9 cellular contexts compared by ENCODE assay signal in genomic region chr1:46442317-46443161, GRCh38. TPM values are rescaled to one million over a fixed set of nuclear protein-coding genes. Genes with fewer than 3 reads are reported as not detected.
DNase-seq lines count a peak whose midpoint lies in the region; ATAC-seq and TF ChIP-seq lines count a peak whose summit lies in the region.
"Had no signal": no experiment of that assay in that cellular context is flagged by ENCODE, and none has a peak within 500 bp of the region (broad histone marks: within the 10 kb centered on the region; RNA-seq: fewer than 3 reads in every experiment).

No MANE protein-coding gene starts in this region.

- H3K36me3 ChIP-seq in Caco-2 (ENCODE audit: control insufficient read depth, insufficient read depth, low read length): no peaks in the 10 kb centered on the region
- no peaks in the 10 kb centered on the region for H3K36me3 ChIP-seq in parathyroid adenoma (ENCODE audit: control insufficient read depth, insufficient read depth, low read length)
- no peaks in the 10 kb centered on the region for H3K36me3 ChIP-seq in tibial nerve

- peaks cover 5% of the 10 kb centered on the region for H3K4me1 Mint-ChIP-seq in Caco-2 (ENCODE audit: low read depth, unreplicated experiment)

- DNase-seq in Caco-2: peak; percentile 77 to 81
- peak; percentile 63 for DNase-seq in Jurkat, Clone E6-1 (ENCODE audit: low read depth, low spot score)
- peak; percentile 94 for DNase-seq in SK-MEL-5 (ENCODE audit: low read depth, low spot score)
- peak; percentile 66 for DNase-seq in activated naive CD4-positive, alpha-beta T cell treated with anti-CD3 and anti-CD28 coated beads, Interleukin-2, amount 50 U/mL, for 16 hours
- peak; percentile 30 to 88 (median 72) for DNase-seq in head of caudate nucleus
- DNase-seq in tibial nerve (ENCODE audit: low spot score in 2 of 2): peak; percentile 51 to 83

- intact Hi-C loops in Caco-2 (cut with micrococcal nuclease; ENCODE audit: unreplicated experiment): no loop called here
- intact Hi-C loops in head of caudate nucleus (cut with DNase I): loop anchor here (5.0 to 10.0 kb wide), 2 partner anchors 85 to 282 kb away; no protein-coding TSS in a partner anchor

- peak overlapping the region; percentile 69 for H2AFZ ChIP-seq in parathyroid adenoma

- H3K4me1 ChIP-seq in Caco-2 (0 out of 2 replicates have a peak, but pooled peaks cover 4% of the 10 kb centered on the region), parathyroid adenoma (peaks cover 5% of the 10 kb centered on the region), tibial nerve (peaks cover 0 to 14% (median 2%) of the 10 kb centered on the region in 4 donors)

- ATAC-seq in GM21390 (IDR thresholded peaks at IDR 0.05; ENCODE audit: unreplicated experiment): peak; percentile 73

- H3K4me3 ChIP-seq in Caco-2 (ENCODE audit: low read depth, low read length): peak overlapping the region; percentile 18; the same call in 1 of the 2 replicates
- peak overlapping the region; percentile 48 for H3K4me3 ChIP-seq in Jurkat, Clone E6-1 (ENCODE audit: low read length)
- H3K4me3 ChIP-seq in parathyroid adenoma (ENCODE audit: low read depth, low read length): peak overlapping the region; percentile 31
- peak overlapping the region in 2 of 4 donors; percentile 35 for H3K4me3 ChIP-seq in tibial nerve

- peak overlapping the region; percentile 77 for H3K27ac Mint-ChIP-seq in Caco-2 (ENCODE audit: unreplicated experiment)

- no peaks in the 10 kb centered on the region for H3K79me2 ChIP-seq in parathyroid adenoma

- TF ChIP-seq EP300 in tibial nerve (IDR thresholded peaks at IDR 0.05): no peak

- H3K9me3 ChIP-seq in Caco-2 (no peaks in the 10 kb centered on the region), parathyroid adenoma (ENCODE audit: control insufficient read depth, low read length) (no peaks in the 10 kb centered on the region), tibial nerve (no peaks in the 10 kb centered on the region)

- in situ Hi-C loops in SK-MEL-5 (cut with HindIII; ENCODE audit: low pct_unique_long_range_greater_than_20kb, low sequenced_read_pairs): no loop called here

- BruUV-seq in Caco-2 (replicated peaks; lab: Mats Ljungman, UMichigan): no TSS peak

- H3K9me3 Mint-ChIP-seq in Caco-2 (ENCODE audit: unreplicated experiment): no peaks in the 10 kb centered on the region

- H3K4me3 Mint-ChIP-seq in Caco-2 (ENCODE audit: unreplicated experiment): peak overlapping the region; percentile 62

- no peak for TF ChIP-seq POLR2A in tibial nerve (IDR thresholded peaks at IDR 0.05)

- H3K27me3 ChIP-seq in Caco-2 (replicated peaks; ENCODE audit: control insufficient read depth, insufficient read depth, low read length) (no peaks in the 10 kb centered on the region), parathyroid adenoma (ENCODE audit: control insufficient read depth, insufficient read depth, low read length) (no peaks in the 10 kb centered on the region), tibial nerve (peaks cover 0 to 14% of the 10 kb centered on the region in 2 donors)

- CTCF ChIA-PET in Caco-2 (lab: Charles Lee): no interaction called here

- H3K36me3 Mint-ChIP-seq in Caco-2 (ENCODE audit: insufficient read depth, unreplicated experiment): no peaks in the 10 kb centered on the region

- peak overlapping the region; percentile 55 for H3K4me2 ChIP-seq in parathyroid adenoma (ENCODE audit: low read length)

- 12 to 13% methylated on average over 24 to 25 of the region's 25 CpGs for WGBS in tibial nerve, 2 donors

- H3K27me3 Mint-ChIP-seq in Caco-2 (ENCODE audit: insufficient read depth, unreplicated experiment): peaks cover 4% of the 10 kb centered on the region

- no peak overlapping the region for H3K9ac ChIP-seq in parathyroid adenoma

- no peak overlapping the region for H3K27ac ChIP-seq in parathyroid adenoma
- no peak overlapping the region for H3K27ac ChIP-seq in tibial nerve
- H3K27ac ChIP-seq: skin epidermis had no signal

- POLR2A ChIA-PET in Caco-2 (lab: Charles Lee): no interaction called here

- peak; percentile 73 to 75 for TF ChIP-seq CTCF in Caco-2 (IDR thresholded peaks at IDR 0.05; ENCODE audit: insufficient read depth in 1 of 2, low read depth in 1 of 2, low read length in 1 of 2, severe bottlenecking in 1 of 2, unreplicated experiment in 1 of 2)
- TF ChIP-seq CTCF in parathyroid adenoma (IDR thresholded peaks at IDR 0.05): peak; percentile 86
- TF ChIP-seq CTCF in tibial nerve (IDR thresholded peaks at IDR 0.05): peak; percentile 76 to 93 (median 89)

RNA-seq across cellular contexts. Expression of gene DMBX1, which starts 47.1 kb away (rescaled TPM):
- total RNA-seq in Caco-2 (2022) (0.16 TPM in 1 of 2 replicates, not detected in the other), tibial nerve (not detected)
- 0.60 TPM for polyA plus RNA-seq in Jurkat, Clone E6-1 (2012; ENCODE audit: insufficient read depth, insufficient read length)
- 0.03 TPM in 1 of 2 replicates, not detected in the other for total RNA-seq in SK-MEL-5 (2014; rRNA removed; shearing (Covaris generic))
- polyA plus RNA-seq in SK-MEL-5 (2015; cell fraction: cytosol; rRNA removed): 0.64 and 0.70 TPM in 2 replicates
- polyA plus RNA-seq in SK-MEL-5 (2015; cell fraction: nucleus; rRNA removed): 0.07 and 0.23 TPM in 2 replicates

RNA-seq across cellular contexts. Expression of gene FAAH, which starts 48.4 kb away (rescaled TPM):
- total RNA-seq in Caco-2 (2022): 29.1 and 30.9 TPM in 2 replicates
- polyA plus RNA-seq in Jurkat, Clone E6-1 (2012; ENCODE audit: insufficient read depth, insufficient read length): 3.6 TPM
- total RNA-seq in SK-MEL-5 (2014; rRNA removed; shearing (Covaris generic)): 1.4 and 2.1 TPM in 2 replicates
- polyA plus RNA-seq in SK-MEL-5 (2015; cell fraction: cytosol; rRNA removed): 0.27 and 1.0 TPM in 2 replicates
- polyA plus RNA-seq in SK-MEL-5 (2015; cell fraction: nucleus; rRNA removed): 9.3 and 14.8 TPM in 2 replicates
- 100 to 1,000 TPM in 3 of 4 donors, 10 to 100 TPM in 1; 42.3 to 135 (median 121) TPM for total RNA-seq in tibial nerve
